ENCODE assay signal across 16 cellular contexts in genomic region chr10:29631049-29631339, GRCh38. TPM values are rescaled to one million over a fixed set of nuclear protein-coding genes. Genes with fewer than 3 reads are reported as not detected.
DNase-seq lines count a peak whose midpoint lies in the region; ATAC-seq, FAIRE-seq and TF ChIP-seq lines count a peak whose summit lies in the region.
"Had no signal": no experiment of that assay in that cellular context is flagged by ENCODE, and none has a peak within 500 bp of the region (broad histone marks: within the 10 kb centered on the region; RNA-seq: fewer than 3 reads in every experiment).

No MANE protein-coding gene starts in this region.

- TF ChIP-seq RAD21 in Ishikawa (IDR thresholded peaks at IDR 0.05; ENCODE audit: low read depth): no peak

- H3K27me3 ChIP-seq in colonic mucosa (no peaks in the 10 kb centered on the region), mucosa of rectum (ENCODE audit: control insufficient read depth in 2 of 2, insufficient read depth in 2 of 2, low read length in 2 of 2) (no peaks in the 10 kb centered on the region), subcutaneous abdominal adipose tissue (ENCODE audit: control insufficient read depth in 5 of 5, insufficient read depth in 4 of 5, low read length in 5 of 5) (no peaks in the 10 kb centered on the region), dorsolateral prefrontal cortex (peaks cover 0 to 3% (median 0%) of the 10 kb centered on the region in 45 donors)

- peaks cover 5% of the 10 kb centered on the region for H3K4me1 ChIP-seq in colonic mucosa
- peaks cover 27 to 44% of the 10 kb centered on the region in 2 donors for H3K4me1 ChIP-seq in mucosa of rectum (ENCODE audit: control insufficient read depth in 2 of 2, insufficient read depth in 2 of 2, low read length in 2 of 2)
- peaks cover 0 to 32% (median 25%) of the 10 kb centered on the region in 5 donors for H3K4me1 ChIP-seq in subcutaneous abdominal adipose tissue (ENCODE audit: control insufficient read depth in 5 of 5, insufficient read depth in 5 of 5, low read length in 5 of 5)

- FAIRE-seq in H54 (lab: Jason Lieb, UNC): no peak
- FAIRE-seq: GM18507 had no signal

- DNase-seq in colonic mucosa (no peak), H54 (ENCODE audit: insufficient read length, low spot score) (no peak), dorsolateral prefrontal cortex (no peak)
- no peak for DNase-seq in activated CD4-positive, alpha-beta T cell treated with anti-CD3 and anti-CD28 coated beads, Interleukin-2, amount 50 U/mL, for 4 hours
- DNase-seq: foreskin fibroblast; Karpas-422; NCI-H1105 treated with DMSO at 0.1 percent for 48 hours; SHP77; stimulated activated CD4-positive, alpha-beta T cell treated with anti-CD3 and anti-CD28 coated beads, Interleukin-15, amount 100 ng/mL, for 24 hours; stimulated activated naive CD8-positive, alpha-beta T cell treated with anti-CD3 and anti-CD28 coated beads, Interleukin-15, amount 100 ng/mL, for 72 hours; T-helper 2 cell had no signal

- no peak for ATAC-seq in HG02852 (IDR thresholded peaks at IDR 0.05; ENCODE audit: unreplicated experiment)
- ATAC-seq: stimulated activated naive CD8-positive, alpha-beta T cell treated with anti-CD3 and anti-CD28 coated beads, Interleukin-15, amount 100 ng/mL, for 72 hours had no signal

- no peak for TF ChIP-seq EP300 in Ishikawa (IDR thresholded peaks at IDR 0.05; ENCODE audit: borderline replicate concordance)

- TF ChIP-seq CTCF in colonic mucosa (IDR thresholded peaks at IDR 0.05): no peak
- TF ChIP-seq CTCF in dorsolateral prefrontal cortex (IDR thresholded peaks at IDR 0.05 in 54 of 56, conservative IDR thresholded peaks at IDR 0.05 in 2 of 56; ENCODE audit: low read depth in 1 of 56, partially characterized antibody in 56 of 56): no peak

- H3K36me3 ChIP-seq in colonic mucosa (no peaks in the 10 kb centered on the region), mucosa of rectum (ENCODE audit: control insufficient read depth in 2 of 2, insufficient read depth in 2 of 2, low read length in 2 of 2) (no peaks in the 10 kb centered on the region), subcutaneous abdominal adipose tissue (ENCODE audit: control insufficient read depth in 5 of 5, insufficient read depth in 5 of 5, low read length in 5 of 5) (no peaks in the 10 kb centered on the region)

- H3K9me3 ChIP-seq in colonic mucosa: no peaks in the 10 kb centered on the region
- no peaks in the 10 kb centered on the region for H3K9me3 ChIP-seq in mucosa of rectum (ENCODE audit: control insufficient read depth in 2 of 2, low read length in 2 of 2)
- no peaks in the 10 kb centered on the region for H3K9me3 ChIP-seq in subcutaneous abdominal adipose tissue (ENCODE audit: control insufficient read depth in 5 of 5, low read length in 5 of 5)

- H3K9ac ChIP-seq in colonic mucosa (ENCODE audit: low read depth in 2 of 2, low read length in 2 of 2): peak overlapping the region in 1 of 2 donors; percentile 83
- peak overlapping the region; percentile 48 to 52 for H3K9ac ChIP-seq in mucosa of rectum (ENCODE audit: low read depth in 1 of 2, low read length in 2 of 2)
- H3K9ac ChIP-seq in subcutaneous abdominal adipose tissue (ENCODE audit: low read length in 5 of 5): no peak overlapping the region

- no peak for TF ChIP-seq POLR2A in H54 (IDR thresholded peaks at IDR 0.05; ENCODE audit: low read depth, low read length)

- H3K27ac ChIP-seq in colonic mucosa (peak overlapping the region; percentile 87), mucosa of rectum (ENCODE audit: low read depth in 2 of 2, low read length in 2 of 2) (peak overlapping the region; percentile 81 to 86), subcutaneous abdominal adipose tissue (ENCODE audit: low read depth, low read length) (peak overlapping the region; percentile 5), dorsolateral prefrontal cortex (no peak overlapping the region)

- no peak overlapping the region for H3K4me3 ChIP-seq in colonic mucosa
- H3K4me3 ChIP-seq in mucosa of rectum (ENCODE audit: low read length in 2 of 2): peak overlapping the region in 1 of 2 donors; percentile 45
- no peak overlapping the region for H3K4me3 ChIP-seq in subcutaneous abdominal adipose tissue (ENCODE audit: low read depth in 1 of 5, low read length in 5 of 5)
- H3K4me3 ChIP-seq in dorsolateral prefrontal cortex: no peak overlapping the region

- intact Hi-C loops in colonic mucosa (cut with DNase I) (no loop called here), dorsolateral prefrontal cortex (cut with DNase I) (no loop called here)

TF ChIP-seq in Ishikawa, 13 proteins besides CTCF, POLR2A, EP300 and RAD21:
- TF ChIP-seq TEAD4 (IDR thresholded peaks at IDR 0.05): no peak
- TF ChIP-seq CREB1 (IDR thresholded peaks at IDR 0.05; ENCODE audit: low read depth): no peak
- TF ChIP-seq EGR1 (IDR thresholded peaks at IDR 0.05): no peak
- no peak for TF ChIP-seq CEBPB (IDR thresholded peaks at IDR 0.05)
- TF ChIP-seq NFIC (IDR thresholded peaks at IDR 0.05): 0 out of 2 replicates have a peak, but pooled peaks have one; percentile 1
- TF ChIP-seq REST (IDR thresholded peaks at IDR 0.05; ENCODE audit: low read depth): no peak

RNA-seq across cellular contexts. Expression of gene SVIL, which starts 3.8 kb away (rescaled TPM):
- total RNA-seq in colonic mucosa: 100 to 1,000 TPM in 1 of 2 donors, 10 to 100 TPM in 1; 62.6 to 132 TPM
- total RNA-seq in dorsolateral prefrontal cortex: 10 to 100 TPM in 43 of 120 experiments, 1 to 10 TPM in 77; 2.4 to 33.0 (median 7.8) TPM

Comparison
In these comparisons a context has a peak if more than half of its experiments do, and no peak if none do; other contexts are left out.
1. H3K27ac ChIP-seq: peak in colonic mucosa (single experiment), mucosa of rectum (2 of 2) and subcutaneous abdominal adipose tissue (single experiment); none in dorsolateral prefrontal cortex (0 of 59).
2. H3K9ac ChIP-seq: peak in mucosa of rectum (2 of 2); none in subcutaneous abdominal adipose tissue (0 of 5).